ENCODE assay signal across 8 cellular contexts in the genomic region with DNA sequence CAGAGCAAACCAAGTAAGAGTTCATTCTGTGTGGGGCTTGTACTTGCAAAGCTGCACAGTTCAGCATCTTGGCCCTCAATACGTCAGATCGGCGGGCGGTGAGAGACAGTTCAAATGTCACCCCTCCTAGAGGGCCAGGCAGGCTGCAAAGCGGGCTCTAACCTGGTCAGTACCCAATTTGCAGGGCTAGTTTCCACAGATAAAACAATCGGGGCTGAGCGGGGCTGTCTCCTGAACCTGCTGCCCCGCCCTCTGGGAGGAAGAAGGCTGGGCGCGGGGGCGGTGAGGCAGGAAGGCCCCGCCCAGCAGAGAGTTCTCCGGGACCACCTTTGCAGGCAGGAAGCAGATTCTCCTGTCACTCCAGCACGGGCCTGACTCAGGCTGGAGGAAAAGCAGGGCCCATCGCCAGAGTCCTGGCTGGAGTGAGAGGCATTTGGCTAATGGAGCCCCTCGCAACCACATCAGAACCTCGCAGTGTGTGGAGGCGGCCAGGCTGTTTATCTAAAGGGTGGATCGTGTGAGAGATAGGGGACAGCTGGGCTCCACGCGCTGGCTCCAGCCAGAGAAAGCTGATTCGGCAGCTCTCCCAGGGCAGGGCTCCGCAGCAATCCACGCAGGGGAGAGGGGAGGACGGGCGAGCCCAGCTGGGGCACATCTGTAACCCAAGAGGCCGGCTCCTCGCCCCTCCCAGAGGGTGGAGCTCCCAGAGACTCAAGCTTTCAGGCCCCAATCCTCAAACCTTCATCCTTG.
DNase-seq lines count a peak whose midpoint lies in the region; ATAC-seq and TF ChIP-seq lines count a peak whose summit lies in the region.

No MANE protein-coding gene starts in this region.

- CTCF ChIA-PET in CD8-positive, alpha-beta memory T cell (lab: Charles Lee) = interaction anchor here (1.2 to 3.0 kb wide), 6 partner anchors 12 to 86 kb away, joined by 3 to 15 read pairs (median 4); no protein-coding TSS in a partner anchor

- POLR2A ChIA-PET in CD8-positive, alpha-beta memory T cell (lab: Charles Lee) = interaction anchor here (1.0 to 1.4 kb wide), 2 partner anchors 8 to 13 kb away, joined by 3 to 5 read pairs; no protein-coding TSS in a partner anchor

- 1% methylated on average over 28 of the region's 28 CpGs for WGBS in sigmoid colon, 2 donors

- no peak for TF ChIP-seq POLR2A in sigmoid colon (IDR thresholded peaks at IDR 0.05)

- no peaks in the 10 kb centered on the region for H3K9me3 ChIP-seq in CD8-positive, alpha-beta memory T cell (ENCODE audit: low read length)
- H3K9me3 ChIP-seq in sigmoid colon = no peaks in the 10 kb centered on the region

- in situ Hi-C loops in astrocyte of the cerebellum (cut with HindIII; ENCODE audit: low sequenced_read_pairs) = no loop called here

- peak overlapping the region; percentile 82 for H3K4me3 ChIP-seq in CD8-positive, alpha-beta memory T cell (ENCODE audit: low read length)
- peak overlapping the region; percentile 31 for H3K4me3 ChIP-seq in astrocyte of the cerebellum (ENCODE audit: low read depth, low read length)
- peak overlapping the region; percentile 22 to 49 (median 44) for H3K4me3 ChIP-seq in sigmoid colon

- no peaks in the 10 kb centered on the region for H3K9me3 Mint-ChIP-seq in CD8-positive, alpha-beta memory T cell

- peak overlapping the region; percentile 32 to 97 (median 92) for H3K27ac Mint-ChIP-seq in CD8-positive, alpha-beta memory T cell

- peak; percentile 87 for ATAC-seq in GM19438 (IDR thresholded peaks at IDR 0.05; ENCODE audit: low read depth, unreplicated experiment)

- H3K27ac ChIP-seq in CD8-positive, alpha-beta memory T cell (ENCODE audit: low read depth, low read length) = peak overlapping the region; percentile 57
- peak overlapping the region; percentile 68 to 82 (median 76) for H3K27ac ChIP-seq in sigmoid colon

- peak overlapping the region; percentile 86 to 95 (median 93) for H3K4me3 Mint-ChIP-seq in CD8-positive, alpha-beta memory T cell

- peaks cover 0 to 1% of the 10 kb centered on the region in 2 donors for H3K27me3 Mint-ChIP-seq in CD8-positive, alpha-beta memory T cell

- no peak for TF ChIP-seq EP300 in sigmoid colon (IDR thresholded peaks at IDR 0.05)

- H3K36me3 ChIP-seq in CD8-positive, alpha-beta memory T cell (ENCODE audit: insufficient read depth, low read length) = no peaks in the 10 kb centered on the region
- H3K36me3 ChIP-seq in sigmoid colon = no peaks in the 10 kb centered on the region

- H3K4me1 Mint-ChIP-seq in CD8-positive, alpha-beta memory T cell = peaks cover 14 to 26% (median 24%) of the 10 kb centered on the region in 3 donors

- intact Hi-C loops in sigmoid colon (cut with DNase I) = loop anchor here (5.0 kb wide), 1 partner anchor 85 kb away; the partner anchor contains the start of gene SH3PXD2A

- H3K36me3 Mint-ChIP-seq in CD8-positive, alpha-beta memory T cell = peaks cover 0 to 2% (median 0%) of the 10 kb centered on the region in 3 donors

- peak; percentile 38 to 67 (median 54) for DNase-seq in CD8-positive, alpha-beta memory T cell
- DNase-seq in HPDE6-E6E7 (ENCODE audit: extremely low spot score) (peak; percentile 60), T follicular helper cell (ENCODE audit: low read depth) (peak; percentile 38), astrocyte of the cerebellum (ENCODE audit: low read depth) (peak; percentile 75), hepatic stellate cell (ENCODE audit: low spot score) (peak; percentile 90), sigmoid colon (peak; percentile 96), NCI-H128 (lab: John Stamatoyannopoulos, UW; ENCODE audit: unreplicated experiment) (no peak)

- TF ChIP-seq CTCF in astrocyte of the cerebellum (IDR thresholded peaks at IDR 0.05; ENCODE audit: low read depth, low read length, missing control alignments) (no peak), sigmoid colon (IDR thresholded peaks at IDR 0.05) (no peak)

- peaks cover 15% of the 10 kb centered on the region for H3K4me1 ChIP-seq in CD8-positive, alpha-beta memory T cell (ENCODE audit: insufficient read depth, low read length)
- H3K4me1 ChIP-seq in sigmoid colon = peaks cover 0 to 17% (median 16%) of the 10 kb centered on the region in 4 donors

- H3K27me3 ChIP-seq in CD8-positive, alpha-beta memory T cell (ENCODE audit: insufficient read depth, low read length, poor library complexity, severe bottlenecking) = no peaks in the 10 kb centered on the region
- H3K27me3 ChIP-seq in sigmoid colon = no peaks in the 10 kb centered on the region

Comparison
In these comparisons a context has a peak if more than half of its experiments do, and no peak if none do; other contexts are left out.
1. H3K4me3 ChIP-seq: peak in every context shown above with its lines; median percentile 82 in CD8-positive, alpha-beta memory T cell; 44 in sigmoid colon; 31 in astrocyte of the cerebellum.